In genomic region chr1:219210067-219210466, GRCh38 we compare ENCODE assay signal across 27 cellular contexts.
"Had no signal": no experiment of that assay in that cellular context is flagged by ENCODE, and none has a peak within 500 bp of the region (broad histone marks: within the 10 kb centered on the region; RNA-seq: fewer than 3 reads in every experiment).

No MANE protein-coding gene starts in this region.

- H3K27me3 ChIP-seq: Peyer's patch, SJCRH30 had no signal

- DNase-seq: activated CD4-positive, alpha-beta T cell treated with anti-CD3 and anti-CD28 coated beads for 1 hour; activated CD4-positive, alpha-beta T cell treated with anti-CD3 and anti-CD28 coated beads for 48 hours; activated CD4-positive, alpha-beta T cell treated with anti-CD3 and anti-CD28 coated beads, Interleukin-2, amount 50 U/mL, for 4 hours; activated CD4-positive, CD25-positive, alpha-beta regulatory T cell; activated CD8-positive, alpha-beta T cell treated with anti-CD3 and anti-CD28 coated beads for 36 hours; activated effector memory CD4-positive, alpha-beta T cell treated with anti-CD3 and anti-CD28 coated beads, Interleukin-2, amount 50 U/mL, for 16 hours; activated naive CD4-positive, alpha-beta T cell; activated naive CD4-positive, alpha-beta T cell treated with anti-CD3 and anti-CD28 coated beads, Interleukin-2, amount 50 U/mL, for 16 hours; activated naive CD8-positive, alpha-beta T cell treated with anti-CD3 and anti-CD28 coated beads for 36 hours; activated T-cell treated with anti-CD3 and anti-CD28 coated beads, Interleukin-2, amount 50 U/mL, for 1 hour; activated T-cell treated with anti-CD3 and anti-CD28 coated beads, Interleukin-2, amount 50 U/mL, for 72 hours; amniotic stem cell; aorta; NCI-H1105; NCI-H1417 treated with DMSO at 0.1 percent for 48 hours; NCI-H187 treated with DMSO at 0.1 percent for 48 hours; NCI-H2081; NCI-H2171 treated with DMSO at 0.1 percent for 48 hours; NCI-H2227 treated with DMSO at 0.1 percent for 48 hours; NCI-H446; NCI-H524; Peyer's patch; SJCRH30; T1000; WERI-Rb-1 had no signal

- H3K4me3 ChIP-seq: Peyer's patch, SJCRH30, SK-N-MC had no signal

- H3K36me3 ChIP-seq: Peyer's patch, WERI-Rb-1 had no signal

- ATAC-seq: activated CD8-positive, alpha-beta T cell treated with anti-CD3 and anti-CD28 coated beads for 36 hours; activated T-cell treated with anti-CD3 and anti-CD28 coated beads, Interleukin-2, amount 50 U/mL, for 72 hours; activated T-helper 17 cell treated with anti-CD3 and anti-CD28 coated beads, Interleukin-2, amount 50 U/mL, for 72 hours had no signal
